ENCODE assay signal across 6 cellular contexts in the genomic region with DNA sequence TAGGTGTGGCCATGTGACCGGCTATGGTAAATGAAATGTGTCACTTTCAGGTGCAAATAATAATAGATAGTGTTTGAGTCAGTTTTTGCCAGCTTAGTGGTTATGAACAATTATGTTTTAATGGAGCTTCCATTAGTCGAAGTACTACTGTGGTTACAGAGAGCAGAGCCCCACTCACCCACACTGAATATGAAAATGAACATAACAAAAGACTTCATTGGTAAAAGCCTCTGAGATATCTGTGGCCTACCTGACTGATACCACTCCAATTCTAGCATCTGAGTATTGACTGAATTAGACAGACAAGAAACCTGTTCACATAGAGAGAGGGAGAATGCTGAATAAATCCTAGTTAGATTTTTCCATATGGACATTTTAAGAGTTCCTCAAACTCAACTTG.
"Had no signal": no experiment of that assay in that cellular context is flagged by ENCODE, and none has a peak within 500 bp of the region (broad histone marks: within the 10 kb centered on the region; RNA-seq: fewer than 3 reads in every experiment).

No MANE protein-coding gene starts in this region.

- FAIRE-seq: HepG2 had no signal

- ATAC-seq: HepG2 had no signal

- H3K27ac ChIP-seq: GM23248, HL-60 had no signal

- H3K4me3 ChIP-seq: GM23248 had no signal

- DNase-seq: GM23248, GOT3, H9, HCEC 1CT had no signal
